1 cellular context compared by ENCODE assay signal in the genomic region with DNA sequence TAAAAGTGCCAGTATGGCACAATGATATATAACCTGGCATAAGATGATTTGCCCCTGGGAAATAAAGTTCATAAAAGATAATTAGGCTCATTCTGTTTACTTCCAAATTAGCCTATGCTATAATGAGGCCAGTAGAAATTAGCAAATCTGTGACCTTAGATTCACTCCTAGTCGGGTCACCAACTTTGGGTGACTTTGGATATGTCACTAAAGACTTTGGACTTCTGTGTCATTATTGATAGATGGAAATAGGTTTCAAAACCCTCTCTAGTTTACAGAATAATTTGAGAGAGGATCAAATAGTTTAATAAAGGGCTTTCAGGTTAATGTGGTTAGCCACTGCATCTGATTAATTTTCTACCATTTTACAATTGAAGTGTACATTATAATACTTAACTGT.
TF ChIP-seq lines count a peak whose summit lies in the region.

No MANE protein-coding gene starts in this region.

TF ChIP-seq in HepG2, 621 proteins besides CTCF, POLR2A, EP300 and RAD21 (continued from another document):
- no peak for TF ChIP-seq ZNF749 (CRISPR knock-in tag; IDR thresholded peaks at IDR 0.05; ENCODE audit: borderline replicate concordance)
- TF ChIP-seq ZIK1 (CRISPR knock-in tag; IDR thresholded peaks at IDR 0.05; ENCODE audit: borderline replicate concordance, low read depth), result no peak
- TF ChIP-seq, protein P1, sequence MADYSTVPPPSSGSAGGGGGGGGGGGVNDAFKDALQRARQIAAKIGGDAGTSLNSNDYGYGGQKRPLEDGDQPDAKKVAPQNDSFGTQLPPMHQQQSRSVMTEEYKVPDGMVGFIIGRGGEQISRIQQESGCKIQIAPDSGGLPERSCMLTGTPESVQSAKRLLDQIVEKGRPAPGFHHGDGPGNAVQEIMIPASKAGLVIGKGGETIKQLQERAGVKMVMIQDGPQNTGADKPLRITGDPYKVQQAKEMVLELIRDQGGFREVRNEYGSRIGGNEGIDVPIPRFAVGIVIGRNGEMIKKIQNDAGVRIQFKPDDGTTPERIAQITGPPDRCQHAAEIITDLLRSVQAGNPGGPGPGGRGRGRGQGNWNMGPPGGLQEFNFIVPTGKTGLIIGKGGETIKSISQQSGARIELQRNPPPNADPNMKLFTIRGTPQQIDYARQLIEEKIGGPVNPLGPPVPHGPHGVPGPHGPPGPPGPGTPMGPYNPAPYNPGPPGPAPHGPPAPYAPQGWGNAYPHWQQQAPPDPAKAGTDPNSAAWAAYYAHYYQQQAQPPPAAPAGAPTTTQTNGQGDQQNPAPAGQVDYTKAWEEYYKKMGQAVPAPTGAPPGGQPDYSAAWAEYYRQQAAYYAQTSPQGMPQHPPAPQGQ (CRISPR knock-in tag; IDR thresholded peaks at IDR 0.05; ENCODE audit: borderline replicate concordance), result no peak
- TF ChIP-seq ZNF253 (CRISPR knock-in tag; IDR thresholded peaks at IDR 0.05; ENCODE audit: borderline replicate concordance), result no peak
- no peak for TF ChIP-seq ZNF501 (CRISPR knock-in tag; IDR thresholded peaks at IDR 0.05)
- TF ChIP-seq, protein P2, sequence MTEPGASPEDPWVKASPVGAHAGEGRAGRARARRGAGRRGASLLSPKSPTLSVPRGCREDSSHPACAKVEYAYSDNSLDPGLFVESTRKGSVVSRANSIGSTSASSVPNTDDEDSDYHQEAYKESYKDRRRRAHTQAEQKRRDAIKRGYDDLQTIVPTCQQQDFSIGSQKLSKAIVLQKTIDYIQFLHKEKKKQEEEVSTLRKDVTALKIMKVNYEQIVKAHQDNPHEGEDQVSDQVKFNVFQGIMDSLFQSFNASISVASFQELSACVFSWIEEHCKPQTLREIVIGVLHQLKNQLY (CRISPR knock-in tag; IDR thresholded peaks at IDR 0.05), result no peak
- TF ChIP-seq ZNF746 (CRISPR knock-in tag; IDR thresholded peaks at IDR 0.05), result no peak
